20 cellular contexts compared by ENCODE assay signal in the genomic region with DNA sequence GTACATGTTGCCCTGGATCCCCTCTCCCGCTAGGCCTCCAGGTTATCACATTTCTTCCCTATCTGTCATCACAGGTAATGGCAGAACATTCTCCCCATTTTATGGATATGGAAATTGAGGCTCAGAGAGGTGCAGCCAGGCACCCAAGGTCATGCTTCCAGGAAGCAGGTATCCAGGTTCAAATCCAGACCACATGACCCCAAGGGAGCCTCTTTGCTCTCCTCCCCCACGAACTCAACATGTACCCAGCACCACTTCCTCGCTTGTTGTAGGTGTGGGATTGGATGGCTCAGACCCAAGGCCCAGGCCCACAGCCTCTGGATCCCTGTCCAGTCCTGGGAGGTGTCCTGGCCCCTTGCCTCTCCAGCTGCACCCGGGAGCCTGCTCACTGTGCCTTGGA.
"Had no signal": no experiment of that assay in that cellular context is flagged by ENCODE, and none has a peak within 500 bp of the region (broad histone marks: within the 10 kb centered on the region; RNA-seq: fewer than 3 reads in every experiment).

No MANE protein-coding gene starts in this region.

- H3K27me3 ChIP-seq: heart right ventricle, left lung, sigmoid colon, upper lobe of left lung had no signal

- H3K4me3 ChIP-seq: heart right ventricle, left lung, lower lobe of right lung, sigmoid colon, thoracic aorta, upper lobe of left lung had no signal

- H3K4me1 ChIP-seq: left lung, lower lobe of right lung, upper lobe of left lung had no signal

- H3K36me3 ChIP-seq: heart right ventricle, left lung, lower lobe of right lung, sigmoid colon, thoracic aorta, upper lobe of left lung had no signal

- H3K27ac ChIP-seq: foreskin keratinocyte, heart right ventricle, left lung, lower lobe of right lung, sigmoid colon, thoracic aorta, upper lobe of left lung had no signal

- H3K9me3 ChIP-seq: heart right ventricle, left lung, lower lobe of right lung, sigmoid colon, thoracic aorta, upper lobe of left lung had no signal

- DNase-seq: activated CD4-positive, alpha-beta memory T cell treated with anti-CD3 and anti-CD28 coated beads, Interleukin-2, amount 10 ng/mL, durations not matched to agents 7 days and 5 days; activated CD4-positive, alpha-beta T cell treated with anti-CD3 and anti-CD28 coated beads for 1 hour; activated CD4-positive, alpha-beta T cell treated with anti-CD3 and anti-CD28 coated beads, Interleukin-2, amount 10 ng/mL, durations not matched to agents 7 days and 5 days; activated CD8-positive, alpha-beta memory T cell treated with anti-CD3 and anti-CD28 coated beads, Interleukin-2, amount 50 U/mL, for 48 hours; activated gamma-delta T cell treated with Interleukin-2 at 50 U/mL for 16 hours; activated naive CD8-positive, alpha-beta T cell treated with anti-CD3 and anti-CD28 coated beads, Interleukin-2, amount 50 U/mL, for 24 hours; activated T-cell treated with anti-CD3 and anti-CD28 coated beads, Interleukin-2, amount 50 U/mL, for 24 hours; anterior cingulate cortex; cortex of kidney; heart right ventricle; lower lobe of right lung; mesendoderm; sigmoid colon; small intestine; stimulated activated CD4-positive, alpha-beta T cell treated with anti-CD3 and anti-CD28 coated beads, Interleukin-4, amount 100 ng/mL, for 24 hours; T-helper 2 cell; upper lobe of left lung had no signal
